ENCODE assay signal across 9 cellular contexts in genomic region chr10:48731654-48732053, GRCh38. TPM values are rescaled to one million over a fixed set of nuclear protein-coding genes. Genes with fewer than 3 reads are reported as not detected.
"Had no signal": no experiment of that assay in that cellular context is flagged by ENCODE, and none has a peak within 500 bp of the region (broad histone marks: within the 10 kb centered on the region; RNA-seq: fewer than 3 reads in every experiment).

No MANE protein-coding gene starts in this region.

- H2AFZ ChIP-seq: GM23248 had no signal

- H3K9me3 Mint-ChIP-seq: IgD-negative memory B cell had no signal

- H3K27ac ChIP-seq: GM23248, HL-60 had no signal

- H3K9me3 ChIP-seq: HAP-1 had no signal

- ATAC-seq: HCT116, HepG2 had no signal

- H3K4me3 ChIP-seq: GM23248, HAP-1 had no signal

- H3K27me3 Mint-ChIP-seq: IgD-negative memory B cell had no signal

- DNase-seq: GM23248, GOT3, H7 had no signal

- H3K4me3 Mint-ChIP-seq: IgD-negative memory B cell had no signal

- H3K27ac Mint-ChIP-seq: IgD-negative memory B cell had no signal

- H3K36me3 ChIP-seq: HAP-1 had no signal

- H3K9ac ChIP-seq: GM23248 had no signal

- H3K4me1 ChIP-seq: HAP-1 had no signal

RNA-seq across cellular contexts. Expression of gene WDFY4, which starts 47.0 kb away (rescaled TPM):
- total RNA-seq: GM23248, H4, H7, HepG2 had no signal
- polyA plus RNA-seq: GM23248, HepG2 had no signal
